Comparison of ENCODE assay signal across 21 cellular contexts in the genomic region with DNA sequence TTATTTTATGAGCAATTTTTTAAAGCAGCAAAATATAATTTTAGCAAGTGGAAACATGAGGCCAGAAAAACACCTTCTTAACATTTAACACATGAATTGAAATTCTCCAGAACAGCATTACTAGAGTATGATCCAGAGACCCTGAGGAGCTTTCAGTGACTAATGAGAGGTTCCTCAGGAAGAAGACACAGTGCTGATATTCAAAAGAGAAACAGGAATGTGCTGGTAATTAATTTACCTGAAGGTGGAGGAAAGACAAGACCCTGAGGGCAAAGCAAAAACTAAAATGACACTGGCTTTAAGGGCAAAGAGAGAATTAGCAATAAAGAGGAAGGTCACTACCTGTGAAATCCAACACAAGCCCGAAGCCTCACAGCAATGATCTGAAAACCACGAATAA.
"Had no signal": no experiment of that assay in that cellular context is flagged by ENCODE, and none has a peak within 500 bp of the region (broad histone marks: within the 10 kb centered on the region; RNA-seq: fewer than 3 reads in every experiment).

No MANE protein-coding gene starts in this region.

- H3K4me3 Mint-ChIP-seq: activated CD4-positive, alpha-beta T cell treated with anti-CD3 and anti-CD28 coated beads, Interleukin-2, amount 10 ng/mL, durations not matched to agents 24 days and 14 days; activated CD8-positive, alpha-beta T cell treated with anti-CD3 and anti-CD28 coated beads for 36 hours; activated naive CD4-positive, alpha-beta T cell treated with anti-CD3 and anti-CD28 coated beads, Interleukin-2, amount 10 ng/mL, durations not matched to agents 7 days and 5 days; activated naive CD8-positive, alpha-beta T cell treated with anti-CD3 and anti-CD28 coated beads, Interleukin-2, amount 50 U/mL, for 24 hours; activated T-cell treated with anti-CD3 and anti-CD28 coated beads, Interleukin-2, amount 50 U/mL, for 24 hours; central memory CD8-positive, alpha-beta T cell; memory B cell; natural killer cell treated with Interleukin-12 subunit alpha and Interleukin-12 subunit beta and Interleukin-15 and Interleukin-18, amount 100 ng/mL, for 72 hours; stimulated activated naive CD8-positive, alpha-beta T cell treated with anti-CD3 and anti-CD28 coated beads, Interleukin-15, Interleukin-2, amounts not matched to agents 100 ng/mL and 50 ng/mL, for 24 hours; T-helper 1 cell treated with Interleukin-12 subunit alpha and Interleukin-12 subunit beta and Interleukin-4 antibody, amounts not matched to agents 30 μg/mL and 1 μg/mL, for 36 hours had no signal

- H3K27ac Mint-ChIP-seq: activated CD4-positive, alpha-beta T cell treated with anti-CD3 and anti-CD28 coated beads, Interleukin-2, amount 10 ng/mL, durations not matched to agents 24 days and 14 days; activated CD8-positive, alpha-beta T cell treated with anti-CD3 and anti-CD28 coated beads for 36 hours; activated naive CD4-positive, alpha-beta T cell treated with anti-CD3 and anti-CD28 coated beads, Interleukin-2, amount 10 ng/mL, durations not matched to agents 7 days and 5 days; activated naive CD8-positive, alpha-beta T cell treated with anti-CD3 and anti-CD28 coated beads, Interleukin-2, amount 50 U/mL, for 24 hours; activated T-cell treated with anti-CD3 and anti-CD28 coated beads, Interleukin-2, amount 50 U/mL, for 24 hours; memory B cell; natural killer cell treated with Interleukin-12 subunit alpha and Interleukin-12 subunit beta and Interleukin-15 and Interleukin-18, amount 100 ng/mL, for 72 hours; stimulated activated naive CD8-positive, alpha-beta T cell treated with anti-CD3 and anti-CD28 coated beads, Interleukin-15, Interleukin-2, amounts not matched to agents 100 ng/mL and 50 ng/mL, for 24 hours; T-helper 1 cell treated with Interleukin-12 subunit alpha and Interleukin-12 subunit beta and Interleukin-4 antibody, amounts not matched to agents 30 μg/mL and 1 μg/mL, for 36 hours had no signal

- H3K4me1 Mint-ChIP-seq: activated CD4-positive, alpha-beta T cell treated with anti-CD3 and anti-CD28 coated beads, Interleukin-2, amount 10 ng/mL, durations not matched to agents 24 days and 14 days; activated naive CD4-positive, alpha-beta T cell treated with anti-CD3 and anti-CD28 coated beads, Interleukin-2, amount 10 ng/mL, durations not matched to agents 7 days and 5 days; activated naive CD8-positive, alpha-beta T cell treated with anti-CD3 and anti-CD28 coated beads, Interleukin-2, amount 50 U/mL, for 24 hours; central memory CD8-positive, alpha-beta T cell; memory B cell had no signal

- H3K9me3 Mint-ChIP-seq: activated CD4-positive, alpha-beta T cell treated with anti-CD3 and anti-CD28 coated beads, Interleukin-2, amount 10 ng/mL, durations not matched to agents 24 days and 14 days; activated CD8-positive, alpha-beta T cell treated with anti-CD3 and anti-CD28 coated beads for 36 hours; activated naive CD8-positive, alpha-beta T cell treated with anti-CD3 and anti-CD28 coated beads, Interleukin-2, amount 50 U/mL, for 24 hours; stimulated activated naive CD8-positive, alpha-beta T cell treated with anti-CD3 and anti-CD28 coated beads, Interleukin-15, Interleukin-2, amounts not matched to agents 100 ng/mL and 50 ng/mL, for 24 hours; T-helper 1 cell treated with Interleukin-12 subunit alpha and Interleukin-12 subunit beta and Interleukin-4 antibody, amounts not matched to agents 30 μg/mL and 1 μg/mL, for 36 hours had no signal

- H3K27me3 Mint-ChIP-seq: activated CD4-positive, alpha-beta T cell treated with anti-CD3 and anti-CD28 coated beads, Interleukin-2, amount 10 ng/mL, durations not matched to agents 24 days and 14 days; activated CD8-positive, alpha-beta T cell treated with anti-CD3 and anti-CD28 coated beads for 36 hours; activated naive CD4-positive, alpha-beta T cell treated with anti-CD3 and anti-CD28 coated beads, Interleukin-2, amount 10 ng/mL, durations not matched to agents 7 days and 5 days; activated naive CD8-positive, alpha-beta T cell treated with anti-CD3 and anti-CD28 coated beads, Interleukin-2, amount 50 U/mL, for 24 hours; activated T-cell treated with anti-CD3 and anti-CD28 coated beads, Interleukin-2, amount 50 U/mL, for 24 hours; central memory CD8-positive, alpha-beta T cell; memory B cell; natural killer cell treated with Interleukin-12 subunit alpha and Interleukin-12 subunit beta and Interleukin-15 and Interleukin-18, amount 100 ng/mL, for 72 hours; progenitor cell of endocrine pancreas; stimulated activated naive CD8-positive, alpha-beta T cell treated with anti-CD3 and anti-CD28 coated beads, Interleukin-15, Interleukin-2, amounts not matched to agents 100 ng/mL and 50 ng/mL, for 24 hours had no signal

- H3K27me3 ChIP-seq: brain microvascular endothelial cell, colonic mucosa, left lung, tibial nerve had no signal

- H3K4me3 ChIP-seq: colonic mucosa, left lung, tibial nerve had no signal

- H3K9me3 ChIP-seq: colonic mucosa, left lung, tibial nerve had no signal

- H3K36me3 ChIP-seq: brain microvascular endothelial cell, colonic mucosa, left lung, tibial nerve had no signal

- H3K4me1 ChIP-seq: colonic mucosa, left lung, tibial nerve had no signal

- DNase-seq: activated CD4-positive, alpha-beta T cell treated with anti-CD3 and anti-CD28 coated beads, Interleukin-2, amount 10 ng/mL, durations not matched to agents 24 days and 14 days; activated CD8-positive, alpha-beta T cell treated with anti-CD3 and anti-CD28 coated beads for 36 hours; activated effector memory CD4-positive, alpha-beta T cell treated with Interleukin-2 at 50 U/mL for 16 hours; activated naive CD4-positive, alpha-beta T cell treated with anti-CD3 and anti-CD28 coated beads, Interleukin-2, amount 10 ng/mL, durations not matched to agents 7 days and 5 days; activated naive CD8-positive, alpha-beta T cell treated with anti-CD3 and anti-CD28 coated beads, Interleukin-2, amount 50 U/mL, for 24 hours; activated T-cell treated with anti-CD3 and anti-CD28 coated beads, Interleukin-2, amount 50 U/mL, for 24 hours; anterior cingulate cortex; brain microvascular endothelial cell; colonic mucosa; erythroblast; kidney; left lung; occipital lobe; stimulated activated CD4-positive, alpha-beta T cell treated with anti-CD3 and anti-CD28 coated beads, Interleukin-2, amount 100 ng/mL, for 24 hours had no signal

- H3K27ac ChIP-seq: brain microvascular endothelial cell, colonic mucosa, left lung, tibial nerve had no signal

- H3K36me3 Mint-ChIP-seq: activated naive CD4-positive, alpha-beta T cell treated with anti-CD3 and anti-CD28 coated beads, Interleukin-2, amount 10 ng/mL, durations not matched to agents 7 days and 5 days; memory B cell; natural killer cell treated with Interleukin-12 subunit alpha and Interleukin-12 subunit beta and Interleukin-15 and Interleukin-18, amount 100 ng/mL, for 72 hours had no signal

- ATAC-seq: activated CD8-positive, alpha-beta T cell treated with anti-CD3 and anti-CD28 coated beads for 36 hours; activated naive CD8-positive, alpha-beta T cell treated with anti-CD3 and anti-CD28 coated beads, Interleukin-2, amount 50 U/mL, for 24 hours; left lung; natural killer cell treated with Interleukin-12 subunit alpha and Interleukin-12 subunit beta and Interleukin-15 and Interleukin-18, amount 100 ng/mL, for 72 hours had no signal
